Comparison of ENCODE assay signal across 2 cellular contexts in the genomic region with DNA sequence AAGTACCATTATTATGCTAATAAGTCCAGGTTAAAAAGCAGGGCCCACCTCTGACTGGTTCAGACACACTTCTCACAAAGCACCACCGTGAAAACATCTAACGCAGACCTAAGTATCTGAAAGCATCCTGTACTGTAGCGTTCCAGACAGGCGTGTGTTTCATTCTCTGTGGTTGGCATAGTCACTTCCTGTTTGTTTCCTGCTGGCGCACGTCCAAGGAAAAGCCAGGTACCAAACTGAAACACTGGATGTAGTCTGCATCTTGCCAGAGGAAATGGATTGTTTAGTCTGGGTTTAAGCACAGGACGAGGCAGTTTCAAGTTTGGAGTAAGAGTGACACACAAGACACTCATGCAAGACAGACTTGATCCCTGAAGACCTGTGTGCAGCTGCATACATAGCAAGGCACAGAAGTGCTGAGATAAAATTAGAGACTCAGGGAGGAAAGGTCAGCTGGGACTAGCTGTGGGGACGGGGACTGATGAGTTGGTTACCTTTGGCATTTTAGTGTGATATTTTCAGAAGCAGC.
TF ChIP-seq lines count a peak whose summit lies in the region.

No MANE protein-coding gene starts in this region.

TF ChIP-seq in HEK293, 187 proteins besides CTCF, POLR2A, EP300 and RAD21 (continued from another document):
- TF ChIP-seq, protein P1, sequence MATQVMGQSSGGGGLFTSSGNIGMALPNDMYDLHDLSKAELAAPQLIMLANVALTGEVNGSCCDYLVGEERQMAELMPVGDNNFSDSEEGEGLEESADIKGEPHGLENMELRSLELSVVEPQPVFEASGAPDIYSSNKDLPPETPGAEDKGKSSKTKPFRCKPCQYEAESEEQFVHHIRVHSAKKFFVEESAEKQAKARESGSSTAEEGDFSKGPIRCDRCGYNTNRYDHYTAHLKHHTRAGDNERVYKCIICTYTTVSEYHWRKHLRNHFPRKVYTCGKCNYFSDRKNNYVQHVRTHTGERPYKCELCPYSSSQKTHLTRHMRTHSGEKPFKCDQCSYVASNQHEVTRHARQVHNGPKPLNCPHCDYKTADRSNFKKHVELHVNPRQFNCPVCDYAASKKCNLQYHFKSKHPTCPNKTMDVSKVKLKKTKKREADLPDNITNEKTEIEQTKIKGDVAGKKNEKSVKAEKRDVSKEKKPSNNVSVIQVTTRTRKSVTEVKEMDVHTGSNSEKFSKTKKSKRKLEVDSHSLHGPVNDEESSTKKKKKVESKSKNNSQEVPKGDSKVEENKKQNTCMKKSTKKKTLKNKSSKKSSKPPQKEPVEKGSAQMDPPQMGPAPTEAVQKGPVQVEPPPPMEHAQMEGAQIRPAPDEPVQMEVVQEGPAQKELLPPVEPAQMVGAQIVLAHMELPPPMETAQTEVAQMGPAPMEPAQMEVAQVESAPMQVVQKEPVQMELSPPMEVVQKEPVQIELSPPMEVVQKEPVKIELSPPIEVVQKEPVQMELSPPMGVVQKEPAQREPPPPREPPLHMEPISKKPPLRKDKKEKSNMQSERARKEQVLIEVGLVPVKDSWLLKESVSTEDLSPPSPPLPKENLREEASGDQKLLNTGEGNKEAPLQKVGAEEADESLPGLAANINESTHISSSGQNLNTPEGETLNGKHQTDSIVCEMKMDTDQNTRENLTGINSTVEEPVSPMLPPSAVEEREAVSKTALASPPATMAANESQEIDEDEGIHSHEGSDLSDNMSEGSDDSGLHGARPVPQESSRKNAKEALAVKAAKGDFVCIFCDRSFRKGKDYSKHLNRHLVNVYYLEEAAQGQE (tag by site-specific recombination; IDR thresholded peaks at IDR 0.05), result no peak
- TF ChIP-seq ZBTB17 (tag by site-specific recombination; IDR thresholded peaks at IDR 0.05) (peak; percentile 79; the same call in 1 of the 2 replicates), ZBTB11 (tag by site-specific recombination; conservative IDR thresholded peaks at IDR 0.05; ENCODE audit: low read depth) (peak; percentile 70), YY1 (tag by site-specific recombination; IDR thresholded peaks at IDR 0.05) (no peak), TRIM28 (IDR thresholded peaks at IDR 0.05; ENCODE audit: borderline replicate concordance, low read length) (peak; percentile 74; the same call in 1 of the 2 replicates), ZNF202 (tag by site-specific recombination; IDR thresholded peaks at IDR 0.05; ENCODE audit: borderline replicate concordance) (no peak)
- TF ChIP-seq, protein P2, sequence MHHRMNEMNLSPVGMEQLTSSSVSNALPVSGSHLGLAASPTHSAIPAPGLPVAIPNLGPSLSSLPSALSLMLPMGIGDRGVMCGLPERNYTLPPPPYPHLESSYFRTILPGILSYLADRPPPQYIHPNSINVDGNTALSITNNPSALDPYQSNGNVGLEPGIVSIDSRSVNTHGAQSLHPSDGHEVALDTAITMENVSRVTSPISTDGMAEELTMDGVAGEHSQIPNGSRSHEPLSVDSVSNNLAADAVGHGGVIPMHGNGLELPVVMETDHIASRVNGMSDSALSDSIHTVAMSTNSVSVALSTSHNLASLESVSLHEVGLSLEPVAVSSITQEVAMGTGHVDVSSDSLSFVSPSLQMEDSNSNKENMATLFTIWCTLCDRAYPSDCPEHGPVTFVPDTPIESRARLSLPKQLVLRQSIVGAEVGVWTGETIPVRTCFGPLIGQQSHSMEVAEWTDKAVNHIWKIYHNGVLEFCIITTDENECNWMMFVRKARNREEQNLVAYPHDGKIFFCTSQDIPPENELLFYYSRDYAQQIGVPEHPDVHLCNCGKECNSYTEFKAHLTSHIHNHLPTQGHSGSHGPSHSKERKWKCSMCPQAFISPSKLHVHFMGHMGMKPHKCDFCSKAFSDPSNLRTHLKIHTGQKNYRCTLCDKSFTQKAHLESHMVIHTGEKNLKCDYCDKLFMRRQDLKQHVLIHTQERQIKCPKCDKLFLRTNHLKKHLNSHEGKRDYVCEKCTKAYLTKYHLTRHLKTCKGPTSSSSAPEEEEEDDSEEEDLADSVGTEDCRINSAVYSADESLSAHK (tag by site-specific recombination; IDR thresholded peaks at IDR 0.05), result peak; percentile 91

TF ChIP-seq in H1, 55 proteins besides CTCF, POLR2A, EP300 and RAD21 (continued from another document):
- TF ChIP-seq TEAD4 (IDR thresholded peaks at IDR 0.05; ENCODE audit: low read depth, low read length) (no peak), GABPA (IDR thresholded peaks at IDR 0.05; ENCODE audit: borderline replicate concordance, insufficient read depth, low read length) (no peak), PHF8 (conservative IDR thresholded peaks at IDR 0.05; ENCODE audit: low read depth, low read length) (no peak), POU5F1 (IDR thresholded peaks at IDR 0.05; ENCODE audit: low read depth, low read length) (no peak), YY1 (IDR thresholded peaks at IDR 0.05; ENCODE audit: low read depth, low read length) (no peak), JUN (IDR thresholded peaks at IDR 0.05; ENCODE audit: low read depth, low read length) (no peak), SP2 (IDR thresholded peaks at IDR 0.05; ENCODE audit: low read length) (no peak), FOSL1 (IDR thresholded peaks at IDR 0.05; ENCODE audit: insufficient read depth, low read depth, low read length) (no peak), SIN3A (conservative IDR thresholded peaks at IDR 0.05 in 1 of 2, IDR thresholded peaks at IDR 0.05 in 1 of 2; ENCODE audit: low read depth in 1 of 2, low read length in 2 of 2) (no peak), SP1 (IDR thresholded peaks at IDR 0.05; ENCODE audit: low read depth, low read length) (no peak), CREB1 (IDR thresholded peaks at IDR 0.05) (no peak), MAFK (IDR thresholded peaks at IDR 0.05; ENCODE audit: low read depth, low read length) (no peak)
- TF ChIP-seq, protein P3, sequence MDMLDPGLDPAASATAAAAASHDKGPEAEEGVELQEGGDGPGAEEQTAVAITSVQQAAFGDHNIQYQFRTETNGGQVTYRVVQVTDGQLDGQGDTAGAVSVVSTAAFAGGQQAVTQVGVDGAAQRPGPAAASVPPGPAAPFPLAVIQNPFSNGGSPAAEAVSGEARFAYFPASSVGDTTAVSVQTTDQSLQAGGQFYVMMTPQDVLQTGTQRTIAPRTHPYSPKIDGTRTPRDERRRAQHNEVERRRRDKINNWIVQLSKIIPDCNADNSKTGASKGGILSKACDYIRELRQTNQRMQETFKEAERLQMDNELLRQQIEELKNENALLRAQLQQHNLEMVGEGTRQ (IDR thresholded peaks at IDR 0.05; ENCODE audit: low read length), result no peak
TF ChIP-seq in H1: peak in this region for 0.
